16 cellular contexts compared by ENCODE assay signal in the genomic region with DNA sequence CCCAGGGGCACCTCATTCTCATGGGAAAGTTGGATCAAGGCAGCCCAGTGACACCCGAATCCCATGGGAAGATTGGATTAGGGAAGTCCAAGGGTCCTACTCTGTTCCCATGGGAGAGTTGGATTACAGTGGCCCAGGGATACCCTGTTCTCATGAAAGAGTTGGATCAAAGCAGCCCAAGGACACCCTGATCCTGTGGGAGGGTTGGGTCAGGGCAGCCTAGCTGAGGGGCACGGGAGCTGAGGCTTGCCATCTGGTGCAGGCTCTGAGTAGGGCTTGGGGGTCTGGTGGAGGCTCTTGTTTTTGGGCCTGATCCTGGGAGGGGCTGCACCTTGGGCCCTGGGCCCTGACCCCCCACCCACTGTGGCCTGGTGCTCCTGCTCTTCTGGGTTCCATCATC.
A peak's percentile ranks its signal among the peaks of the same experiment; 100 is the strongest.
DNase-seq lines count a peak whose midpoint lies in the region; ATAC-seq and TF ChIP-seq lines count a peak whose summit lies in the region.
"Had no signal": no experiment of that assay in that cellular context is flagged by ENCODE, and none has a peak within 500 bp of the region (broad histone marks: within the 10 kb centered on the region; RNA-seq: fewer than 3 reads in every experiment).

No MANE protein-coding gene starts in this region.

- WGBS in spleen, 5 donors, result 85 to 94% (median 91%) methylated on average over 2 of the region's 2 CpGs

- H3K9me3 Mint-ChIP-seq in activated T-helper 17 cell treated with anti-CD3 and anti-CD28 coated beads, Interleukin-2, amount 50 U/mL, for 72 hours, result no peaks in the 10 kb centered on the region
- H3K9me3 Mint-ChIP-seq: CD4-positive, alpha-beta memory T cell; H9 had no signal

- intact Hi-C loops in spleen (cut with DNase I; ENCODE audit: low total_unique reads), result no loop called here

- no peak overlapping the region for H3K27ac Mint-ChIP-seq in activated T-helper 17 cell treated with anti-CD3 and anti-CD28 coated beads, Interleukin-2, amount 50 U/mL, for 72 hours
- H3K27ac Mint-ChIP-seq: CD4-positive, alpha-beta memory T cell; H9 had no signal

- DNase-seq in coronary artery (ENCODE audit: low spot score) (peak; percentile 45), ecto neural progenitor cell (ENCODE audit: low spot score) (peak; percentile 28), mucosa of gallbladder (ENCODE audit: low spot score) (peak; percentile 5), spleen (peak; percentile 47), SKM-1 (lab: John Stamatoyannopoulos, UW; ENCODE audit: unreplicated experiment) (no peak), Kasumi-1 (lab: John Stamatoyannopoulos, UW) (no peak)
- DNase-seq: BE2C; CD4-positive, alpha-beta memory T cell; DMS79; GOT3; H9 had no signal

- H3K9me3 ChIP-seq in spleen, result no peaks in the 10 kb centered on the region
- H3K9me3 ChIP-seq: A549, BE2C had no signal

- no peaks in the 10 kb centered on the region for H3K36me3 Mint-ChIP-seq in activated T-helper 17 cell treated with anti-CD3 and anti-CD28 coated beads, Interleukin-2, amount 50 U/mL, for 72 hours (ENCODE audit: low read depth)
- H3K36me3 Mint-ChIP-seq: CD4-positive, alpha-beta memory T cell had no signal

- peaks cover 34% of the 10 kb centered on the region for H3K27me3 Mint-ChIP-seq in activated T-helper 17 cell treated with anti-CD3 and anti-CD28 coated beads, Interleukin-2, amount 50 U/mL, for 72 hours

- no peak for TF ChIP-seq POLR2A in spleen (IDR thresholded peaks at IDR 0.05)

- H3K27ac ChIP-seq in coronary artery (no peak overlapping the region), spleen (no peak overlapping the region)
- H3K27ac ChIP-seq: C4-2B had no signal

- H3K4me1 ChIP-seq in spleen, result no peaks in the 10 kb centered on the region
- H3K4me1 ChIP-seq: BE2C had no signal

- H3K4me3 ChIP-seq in coronary artery (no peak overlapping the region), spleen (no peak overlapping the region)
- H3K4me3 ChIP-seq: A549, GM12878 had no signal

- peaks cover 0 to 50% (median 0%) of the 10 kb centered on the region in 7 donors for H3K27me3 ChIP-seq in spleen (replicated peaks in 1 of 7)

- no peaks in the 10 kb centered on the region for H3K36me3 ChIP-seq in spleen
- H3K36me3 ChIP-seq: BE2C had no signal

- TF ChIP-seq CTCF in coronary artery (IDR thresholded peaks at IDR 0.05), result no peak
- no peak for TF ChIP-seq CTCF in spleen (IDR thresholded peaks at IDR 0.05 in 8 of 11, conservative IDR thresholded peaks at IDR 0.05 in 3 of 11)

- ATAC-seq in HG03442 (IDR thresholded peaks at IDR 0.05; ENCODE audit: unreplicated experiment), result no peak
- no peak for ATAC-seq in activated T-helper 17 cell treated with anti-CD3 and anti-CD28 coated beads, Interleukin-2, amount 50 U/mL, for 72 hours (replicated peaks)
- ATAC-seq: A549, GM12878 had no signal

- no peak overlapping the region for H3K4me3 Mint-ChIP-seq in activated T-helper 17 cell treated with anti-CD3 and anti-CD28 coated beads, Interleukin-2, amount 50 U/mL, for 72 hours
- H3K4me3 Mint-ChIP-seq: CD4-positive, alpha-beta memory T cell; H9 had no signal

- H3K4me1 Mint-ChIP-seq in activated T-helper 17 cell treated with anti-CD3 and anti-CD28 coated beads, Interleukin-2, amount 50 U/mL, for 72 hours, result peaks cover 4% of the 10 kb centered on the region
- H3K4me1 Mint-ChIP-seq: CD4-positive, alpha-beta memory T cell had no signal

Comparison
In these comparisons a context has a peak if more than half of its experiments do, and no peak if none do; other contexts are left out.
1. DNase-seq: peak in coronary artery (single experiment), ecto neural progenitor cell (single experiment), mucosa of gallbladder (single experiment) and spleen (single experiment); none in SKM-1 (single experiment) and Kasumi-1 (0 of 2).